In the genomic region with DNA sequence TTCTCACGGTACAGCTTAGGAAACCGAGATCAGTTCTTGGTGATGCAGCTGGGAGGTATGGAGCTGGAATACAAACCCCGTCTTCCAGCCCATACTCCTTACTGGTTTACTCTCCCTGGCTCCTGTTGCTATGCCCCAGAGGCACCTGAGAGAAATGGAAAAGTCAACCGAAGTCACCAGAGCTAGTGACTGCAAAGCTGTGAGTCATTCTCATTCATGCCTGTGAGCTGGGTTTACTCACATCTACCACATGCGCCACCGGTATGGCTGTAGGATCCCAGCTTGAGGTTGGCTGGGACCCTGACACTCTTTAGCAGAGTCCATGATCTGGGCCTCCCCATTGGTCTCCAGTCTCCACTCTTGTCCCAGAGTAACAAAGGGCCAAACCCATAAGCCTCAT, we compare ENCODE assay signal across 2 cellular contexts.
TF ChIP-seq lines count a peak whose summit lies in the region.

No MANE protein-coding gene starts in this region.

TF ChIP-seq in HCT116, 20 proteins besides CTCF, POLR2A, EP300 and RAD21:
- TF ChIP-seq EZH2 (IDR thresholded peaks at IDR 0.05) (no peak), SP1 (IDR thresholded peaks at IDR 0.05; ENCODE audit: low read depth) (no peak), ZFX (IDR thresholded peaks at IDR 0.05) (no peak), SRF (IDR thresholded peaks at IDR 0.05; ENCODE audit: low read depth) (no peak), ZNF274 (IDR thresholded peaks at IDR 0.05; ENCODE audit: low read depth, low read length) (no peak), EZH2phosphoT487 (IDR thresholded peaks at IDR 0.05; ENCODE audit: borderline replicate concordance) (no peak), EGR1 (IDR thresholded peaks at IDR 0.05; ENCODE audit: low read depth) (no peak), CEBPB (IDR thresholded peaks at IDR 0.05; ENCODE audit: low read depth) (no peak), POLR2AphosphoS5 (IDR thresholded peaks at IDR 0.05; ENCODE audit: low read depth, low read length) (no peak), REST (IDR thresholded peaks at IDR 0.05; ENCODE audit: low read depth) (no peak), YY1 (IDR thresholded peaks at IDR 0.05; ENCODE audit: extremely low read depth, insufficient replicate concordance, low read depth, low read length) (no peak), SIN3A (IDR thresholded peaks at IDR 0.05; ENCODE audit: low read depth) (no peak), JUND (IDR thresholded peaks at IDR 0.05) (peak; percentile 57; the same call in 1 of the 2 replicates), ELF1 (IDR thresholded peaks at IDR 0.05; ENCODE audit: borderline replicate concordance, low read depth) (no peak), CBX3 (IDR thresholded peaks at IDR 0.05; ENCODE audit: low read depth) (no peak), TCF7L2 (IDR thresholded peaks at IDR 0.05; ENCODE audit: borderline replicate concordance, extremely low read depth, insufficient read depth, insufficient read length) (no peak), FOSL1 (IDR thresholded peaks at IDR 0.05; ENCODE audit: low read depth) (peak; percentile 54; the same call in 1 of the 2 replicates)
- TF ChIP-seq, protein P1, sequence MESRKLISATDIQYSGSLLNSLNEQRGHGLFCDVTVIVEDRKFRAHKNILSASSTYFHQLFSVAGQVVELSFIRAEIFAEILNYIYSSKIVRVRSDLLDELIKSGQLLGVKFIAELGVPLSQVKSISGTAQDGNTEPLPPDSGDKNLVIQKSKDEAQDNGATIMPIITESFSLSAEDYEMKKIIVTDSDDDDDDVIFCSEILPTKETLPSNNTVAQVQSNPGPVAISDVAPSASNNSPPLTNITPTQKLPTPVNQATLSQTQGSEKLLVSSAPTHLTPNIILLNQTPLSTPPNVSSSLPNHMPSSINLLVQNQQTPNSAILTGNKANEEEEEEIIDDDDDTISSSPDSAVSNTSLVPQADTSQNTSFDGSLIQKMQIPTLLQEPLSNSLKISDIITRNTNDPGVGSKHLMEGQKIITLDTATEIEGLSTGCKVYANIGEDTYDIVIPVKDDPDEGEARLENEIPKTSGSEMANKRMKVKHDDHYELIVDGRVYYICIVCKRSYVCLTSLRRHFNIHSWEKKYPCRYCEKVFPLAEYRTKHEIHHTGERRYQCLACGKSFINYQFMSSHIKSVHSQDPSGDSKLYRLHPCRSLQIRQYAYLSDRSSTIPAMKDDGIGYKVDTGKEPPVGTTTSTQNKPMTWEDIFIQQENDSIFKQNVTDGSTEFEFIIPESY (IDR thresholded peaks at IDR 0.05; ENCODE audit: extremely low read depth, insufficient replicate concordance, low read length), result no peak
- TF ChIP-seq, protein P2, sequence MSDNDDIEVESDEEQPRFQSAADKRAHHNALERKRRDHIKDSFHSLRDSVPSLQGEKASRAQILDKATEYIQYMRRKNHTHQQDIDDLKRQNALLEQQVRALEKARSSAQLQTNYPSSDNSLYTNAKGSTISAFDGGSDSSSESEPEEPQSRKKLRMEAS (IDR thresholded peaks at IDR 0.05), result peak; percentile 37; the same call in 1 of the 2 replicates
- TF ChIP-seq, protein P3, sequence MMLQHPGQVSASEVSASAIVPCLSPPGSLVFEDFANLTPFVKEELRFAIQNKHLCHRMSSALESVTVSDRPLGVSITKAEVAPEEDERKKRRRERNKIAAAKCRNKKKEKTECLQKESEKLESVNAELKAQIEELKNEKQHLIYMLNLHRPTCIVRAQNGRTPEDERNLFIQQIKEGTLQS (IDR thresholded peaks at IDR 0.05), result no peak
TF ChIP-seq in HCT116: peak in this region for 3.

TF ChIP-seq in K562, 482 proteins besides CTCF, POLR2A, EP300 and RAD21:
- TF ChIP-seq FOSL1 (tag; conservative IDR thresholded peaks at IDR 0.05) (peak; percentile 67), ZFP36 (IDR thresholded peaks at IDR 0.05; ENCODE audit: low read depth, low read length, partially characterized antibody) (no peak)
